In the genomic region with DNA sequence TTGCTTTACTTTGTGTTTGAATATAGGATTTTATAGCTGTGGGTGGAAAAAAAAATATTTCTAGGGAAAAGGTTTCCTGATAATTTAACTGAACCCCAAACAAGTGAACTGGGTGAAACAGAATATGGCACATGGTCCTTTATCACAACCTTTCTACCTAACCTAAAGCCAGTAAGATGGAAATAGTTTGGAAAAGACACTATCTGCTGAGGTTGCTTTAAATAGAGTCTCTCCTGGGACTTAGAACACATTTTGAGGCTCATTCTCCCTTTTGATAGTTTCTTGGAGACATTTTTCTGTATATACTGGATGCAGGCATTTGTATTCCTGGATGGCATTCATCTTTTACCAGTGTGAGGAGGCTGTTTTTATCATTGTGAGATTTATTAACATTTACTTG, we compare ENCODE assay signal across 17 cellular contexts. TPM values are rescaled to one million over a fixed set of nuclear protein-coding genes. Genes with fewer than 3 reads are reported as not detected.
DNase-seq lines count a peak whose midpoint lies in the region; ATAC-seq and TF ChIP-seq lines count a peak whose summit lies in the region.
"Had no signal": no experiment of that assay in that cellular context is flagged by ENCODE, and none has a peak within 500 bp of the region (broad histone marks: within the 10 kb centered on the region; RNA-seq: fewer than 3 reads in every experiment).

No MANE protein-coding gene starts in this region.

- peaks cover 69 to 75% (median 72%) of the 10 kb centered on the region in 3 donors for H3K4me1 Mint-ChIP-seq in IgD-negative memory B cell
- H3K4me1 Mint-ChIP-seq in brain = peaks cover 89% of the 10 kb centered on the region
- H3K4me1 Mint-ChIP-seq in osteocyte (ENCODE audit: unreplicated experiment) = peaks cover 83% of the 10 kb centered on the region

- H2AFZ ChIP-seq in ACC112 (ENCODE audit: low read length, unreplicated experiment) = no peak overlapping the region
- H2AFZ ChIP-seq: GM23338 had no signal

- H3K9me3 Mint-ChIP-seq in IgD-negative memory B cell (peaks cover 2 to 8% (median 3%) of the 10 kb centered on the region in 3 donors), brain (peaks cover 6 to 27% (median 17%) of the 10 kb centered on the region in 5 experiments), osteocyte (ENCODE audit: unreplicated experiment) (peaks cover 5% of the 10 kb centered on the region)

- intact Hi-C loops in mucosa of descending colon (cut with DNase I, micrococcal nuclease) = no loop called here
- intact Hi-C loops in heart right ventricle (cut with DNase I) = no loop called here
- intact Hi-C loops in left colon (cut with DNase I, micrococcal nuclease) = no loop called here

- H3K9me3 ChIP-seq in mucosa of descending colon (no peaks in the 10 kb centered on the region), heart right ventricle (no peaks in the 10 kb centered on the region)

- no peak for DNase-seq in osteocyte (ENCODE audit: extremely low spot score, unreplicated experiment)
- no peak for DNase-seq in activated T-cell treated with anti-CD3 and anti-CD28 coated beads, Interleukin-2, amount 50 U/mL, for 48 hours
- no peak for DNase-seq in mucosa of descending colon
- DNase-seq in heart right ventricle = no peak
- no peak for DNase-seq in left colon
- DNase-seq: C1 segment of cervical spinal cord, Kasumi-1, MG63, NCI-H1048, NCI-H1436 treated with DMSO at 0.1 percent for 48 hours, NCI-H2029, NCI-H2171, NCI-H526 had no signal

- H3K27me3 ChIP-seq in ACC112 (ENCODE audit: insufficient read depth, low read length) (no peaks in the 10 kb centered on the region), heart right ventricle (peaks cover 0 to 12% (median 0%) of the 10 kb centered on the region in 7 donors)
- H3K27me3 ChIP-seq: MG63 had no signal

- H3K4me3 ChIP-seq in ACC112 (ENCODE audit: low read depth, low read length) (no peak overlapping the region), mucosa of descending colon (no peak overlapping the region), heart right ventricle (no peak overlapping the region)
- H3K4me3 ChIP-seq: GM23338, MG63 had no signal

- ATAC-seq in mucosa of descending colon (no peak), heart right ventricle (no peak), left colon (no peak)

- H3K36me3 Mint-ChIP-seq in IgD-negative memory B cell (no peaks in the 10 kb centered on the region), brain (peaks cover 94% of the 10 kb centered on the region), osteocyte (ENCODE audit: unreplicated experiment) (peaks cover 39% of the 10 kb centered on the region)

- H3K27ac ChIP-seq in ACC112 (ENCODE audit: low read depth, low read length) (peak overlapping the region; percentile 82), heart right ventricle (peak overlapping the region in 1 of 10 donors; percentile 75)

- no peak for TF ChIP-seq CTCF in brain (conservative IDR thresholded peaks at IDR 0.05)
- TF ChIP-seq CTCF in osteocyte (IDR thresholded peaks at IDR 0.05) = no peak
- TF ChIP-seq CTCF in mucosa of descending colon (IDR thresholded peaks at IDR 0.05) = no peak
- TF ChIP-seq CTCF in heart right ventricle (IDR thresholded peaks at IDR 0.05) = no peak

- peaks cover 31% of the 10 kb centered on the region for H3K36me3 ChIP-seq in ACC112 (ENCODE audit: insufficient read depth, low read length)
- no peaks in the 10 kb centered on the region for H3K36me3 ChIP-seq in mucosa of descending colon (ENCODE audit: low read depth)
- no peaks in the 10 kb centered on the region for H3K36me3 ChIP-seq in heart right ventricle

- H3K4me1 ChIP-seq in ACC112 (ENCODE audit: control insufficient read depth, insufficient read depth, low read length, unreplicated experiment) = peaks cover 79% of the 10 kb centered on the region
- peaks cover 6% of the 10 kb centered on the region for H3K4me1 ChIP-seq in mucosa of descending colon (ENCODE audit: low read depth)
- H3K4me1 ChIP-seq in heart right ventricle = peaks cover 0 to 15% (median 0%) of the 10 kb centered on the region in 9 donors

- H3K27me3 Mint-ChIP-seq in IgD-negative memory B cell = no peaks in the 10 kb centered on the region
- H3K27me3 Mint-ChIP-seq in brain = no peaks in the 10 kb centered on the region
- H3K27me3 Mint-ChIP-seq in osteocyte (ENCODE audit: unreplicated experiment) = no peaks in the 10 kb centered on the region

- H3K4me3 Mint-ChIP-seq in IgD-negative memory B cell (peak overlapping the region in 1 of 4 donors; percentile 67), brain (peak overlapping the region in 1 of 5 experiments; percentile 60), osteocyte (ENCODE audit: unreplicated experiment) (no peak overlapping the region)
- H3K4me3 Mint-ChIP-seq: GM23338 had no signal

- peaks cover 96% of the 10 kb centered on the region for H3K79me2 ChIP-seq in ACC112 (ENCODE audit: control insufficient read depth, insufficient read depth, low read length, unreplicated experiment)

- H3K27ac Mint-ChIP-seq in IgD-negative memory B cell = peak overlapping the region; percentile 21 to 88 (median 26)
- peak overlapping the region in 4 of 5 experiments; percentile 51 to 90 (median 72) for H3K27ac Mint-ChIP-seq in brain
- H3K27ac Mint-ChIP-seq in osteocyte (ENCODE audit: unreplicated experiment) = peak overlapping the region; percentile 56
- H3K27ac Mint-ChIP-seq: GM23338 had no signal

RNA-seq across cellular contexts. Expression of a gene that starts 39.4 kb away (rescaled TPM):
- polyA plus RNA-seq in IgD-negative memory B cell (149 TPM), brain (ENCODE audit: insufficient read depth, low read depth, low replicate concordance) (358 TPM), heart right ventricle (1 to 10 TPM; 1.3 to 2.2 TPM)
- total RNA-seq in osteocyte (197 and 212 TPM in 2 replicates), mucosa of descending colon (10 to 100 TPM in 1 of 3 donors, 1 to 10 TPM in 2; 3.6 to 10.6 (median 8.6) TPM), heart right ventricle (1 to 10 TPM in 7 of 10 donors, under 1 TPM in 3; 0.42 to 8.8 (median 1.6) TPM), left colon (1 to 10 TPM; 3.7 to 5.0 TPM)

Comparison
In these comparisons a context has a peak if more than half of its experiments do, and no peak if none do; other contexts are left out.
1. RNA of a gene that starts 39.4 kb away (total RNA-seq): 197 to 212 TPM in osteocyte; 3.6 to 10.6 TPM in mucosa of descending colon, 3.7 to 5.0 TPM in left colon and 0.42 to 8.8 TPM in heart right ventricle; every median in the first group is over 10 times any median in the second.
2. Peak in every context shown above with its lines, with median percentiles within 50 percentile points of each other: H3K27ac Mint-ChIP-seq.